In the genomic region with DNA sequence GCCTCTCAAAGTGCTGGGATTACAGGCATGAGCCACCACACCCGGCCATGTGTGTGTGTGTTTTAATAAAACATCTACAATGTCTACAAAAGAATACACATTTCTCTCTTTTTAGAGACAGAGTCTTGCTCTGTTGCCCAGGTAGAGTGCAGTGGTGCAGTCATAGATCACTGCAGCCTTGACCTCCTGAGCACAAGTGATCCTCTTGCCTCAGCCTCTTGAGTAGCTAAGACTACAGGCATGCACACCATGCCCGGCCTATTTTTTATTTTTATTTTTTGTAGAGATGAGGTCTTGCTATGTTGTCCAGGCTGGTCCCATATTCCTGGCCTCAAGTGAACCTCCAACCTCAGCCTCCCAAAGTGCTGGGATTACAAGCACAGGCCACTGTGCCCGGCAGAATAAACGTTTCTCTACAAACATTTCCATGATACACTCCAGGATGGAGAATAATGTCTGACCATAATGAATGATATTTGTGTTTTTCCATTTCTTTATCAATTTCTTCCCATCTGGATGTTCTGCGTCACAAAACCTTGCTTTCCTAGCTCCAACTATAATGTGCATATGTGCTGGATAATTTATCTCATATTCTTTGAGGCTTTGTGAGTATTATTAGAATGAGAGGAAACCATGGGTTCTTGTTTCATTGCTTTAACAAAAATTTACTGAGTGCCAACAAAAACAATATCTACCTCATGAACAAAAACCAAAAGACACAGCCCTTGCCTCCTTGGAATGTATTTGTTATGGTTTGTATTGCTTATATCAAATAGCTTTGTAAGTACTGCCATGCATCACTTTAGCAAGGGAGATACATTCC, we compare ENCODE assay signal across 14 cellular contexts. TPM values are rescaled to one million over a fixed set of nuclear protein-coding genes. Genes with fewer than 3 reads are reported as not detected.
DNase-seq lines count a peak whose midpoint lies in the region; ATAC-seq and TF ChIP-seq lines count a peak whose summit lies in the region.
"Had no signal": no experiment of that assay in that cellular context is flagged by ENCODE, and none has a peak within 500 bp of the region (broad histone marks: within the 10 kb centered on the region; RNA-seq: fewer than 3 reads in every experiment).

No MANE protein-coding gene starts in this region.

- H3K36me3 ChIP-seq in brain microvascular endothelial cell (replicated peaks) (no peaks in the 10 kb centered on the region), kidney epithelial cell (ENCODE audit: control insufficient read depth, insufficient read depth, low read length) (no peaks in the 10 kb centered on the region)
- H3K36me3 ChIP-seq: ascending aorta, BLaER1 had no signal

- DNase-seq in ACHN, result peak; percentile 12
- peak; percentile 72 for DNase-seq in HS-27A (ENCODE audit: low read depth)
- DNase-seq in brain microvascular endothelial cell, result peak; percentile 96
- peak; percentile 77 for DNase-seq in kidney epithelial cell (ENCODE audit: low read depth)
- no peak for DNase-seq in NCI-H2107 treated with DMSO at 0.1 percent for 48 hours (lab: John Stamatoyannopoulos, UW; ENCODE audit: unreplicated experiment)
- DNase-seq in NAMALWA (ENCODE audit: low spot score), result no peak
- DNase-seq in NCI-H524 (lab: John Stamatoyannopoulos, UW), result no peak
- DNase-seq: activated CD4-positive, alpha-beta T cell treated with anti-CD3 and anti-CD28 coated beads for 36 hours; activated T-cell treated with anti-CD3 and anti-CD28 coated beads, Interleukin-2, amount 50 U/mL, for 4 hours; endodermal cell; T-helper 1 cell had no signal

- no peak overlapping the region for H3K4me3 ChIP-seq in brain microvascular endothelial cell (ENCODE audit: low read depth, low read length)
- H3K4me3 ChIP-seq in kidney epithelial cell (ENCODE audit: low read depth, low read length), result no peak overlapping the region
- H3K4me3 ChIP-seq: ascending aorta, BLaER1 had no signal

- TF ChIP-seq CTCF in brain microvascular endothelial cell (IDR thresholded peaks at IDR 0.05; ENCODE audit: low read depth, low read length, missing control alignments) (no peak), kidney epithelial cell (IDR thresholded peaks at IDR 0.05; ENCODE audit: insufficient read depth, low read length, poor library complexity, severe bottlenecking) (no peak)

- H3K27ac ChIP-seq in brain microvascular endothelial cell, result peak overlapping the region; percentile 86
- H3K27ac ChIP-seq: BLaER1 had no signal

- in situ Hi-C loops in ACHN (cut with HindIII; ENCODE audit: low pct_ligation_motif_present, low pct_unique_long_range_greater_than_20kb, low sequenced_read_pairs) (no loop called here), brain microvascular endothelial cell (cut with HindIII; ENCODE audit: low pct_ligation_motif_present, low sequenced_read_pairs) (no loop called here)

- ATAC-seq in GM18519 (IDR thresholded peaks at IDR 0.05; ENCODE audit: low FRiP score, unreplicated experiment), result no peak
- ATAC-seq: activated CD4-positive, alpha-beta T cell treated with anti-CD3 and anti-CD28 coated beads for 36 hours; activated T-cell treated with anti-CD3 and anti-CD28 coated beads, Interleukin-2, amount 50 U/mL, for 4 hours had no signal

- no peaks in the 10 kb centered on the region for H3K27me3 ChIP-seq in brain microvascular endothelial cell (replicated peaks)
- no peaks in the 10 kb centered on the region for H3K27me3 ChIP-seq in kidney epithelial cell (ENCODE audit: control insufficient read depth, insufficient read depth, low read length)
- H3K27me3 ChIP-seq: ascending aorta, BLaER1 had no signal

RNA-seq across cellular contexts. Expression of gene CCN2, which starts 28.6 kb away (rescaled TPM):
- 172 and 194 TPM in 2 replicates for total RNA-seq in kidney epithelial cell
- total RNA-seq: activated CD4-positive, alpha-beta T cell treated with anti-CD3 and anti-CD28 coated beads for 36 hours had no signal

Comparison
In these comparisons a context has a peak if more than half of its experiments do, and no peak if none do; other contexts are left out.
1. DNase-seq: peak in ACHN (single experiment), HS-27A (single experiment), brain microvascular endothelial cell (single experiment) and kidney epithelial cell (single experiment); none in NCI-H2107 treated with DMSO at 0.1 percent for 48 hours (single experiment), NAMALWA (single experiment) and NCI-H524 (0 of 2).